In genomic region chr10:76124230-76124629, GRCh38 we compare ENCODE assay signal across 23 cellular contexts.
"Had no signal": no experiment of that assay in that cellular context is flagged by ENCODE, and none has a peak within 500 bp of the region (broad histone marks: within the 10 kb centered on the region; RNA-seq: fewer than 3 reads in every experiment).

No MANE protein-coding gene starts in this region.

- H3K4me3 ChIP-seq: ascending aorta, body of pancreas, PC-9 had no signal

- H3K4me2 ChIP-seq: PC-9 had no signal

- H3K36me3 ChIP-seq: ascending aorta had no signal

- H3K9me3 ChIP-seq: ascending aorta, body of pancreas had no signal

- DNase-seq: activated B cell treated with CpG ODN at 0.5 μM for 24 hours; activated CD4-positive, alpha-beta T cell treated with anti-CD3 and anti-CD28 coated beads for 1 hour; activated CD4-positive, alpha-beta T cell treated with anti-CD3 and anti-CD28 coated beads, Interleukin-2, amount 10 ng/mL, durations not matched to agents 24 days and 14 days; activated CD4-positive, alpha-beta T cell treated with anti-CD3 and anti-CD28 coated beads, Interleukin-2, amount 50 U/mL, for 48 hours; activated CD8-positive, alpha-beta memory T cell treated with anti-CD3 and anti-CD28 coated beads for 24 hours; activated effector memory CD4-positive, alpha-beta T cell treated with anti-CD3 and anti-CD28 coated beads, Interleukin-2, amount 50 U/mL, for 16 hours; activated naive CD4-positive, alpha-beta T cell treated with Interleukin-2 at 50 U/mL for 16 hours; activated naive CD8-positive, alpha-beta T cell treated with anti-CD3 and anti-CD28 coated beads, Interleukin-2, amount 50 U/mL, for 24 hours; activated T-cell treated with anti-CD3 and anti-CD28 coated beads, Interleukin-2, amount 50 U/mL, for 4 hours; amniotic stem cell; body of pancreas; KG1; NCI-H1048; NCI-H146; NCI-H187 treated with DMSO at 0.1 percent for 48 hours; NCI-H345; NCI-H510A; NCI-H526 treated with DMSO at 0.1 percent for 48 hours; PC-9; SIG-M5; T-helper 17 cell; T-helper 9 cell had no signal

- H3K27ac ChIP-seq: ascending aorta, body of pancreas, PC-9 had no signal

- H3K27me3 ChIP-seq: ascending aorta, body of pancreas had no signal

- H2AFZ ChIP-seq: PC-9 had no signal

- H3K4me1 ChIP-seq: ascending aorta, body of pancreas had no signal
